In the genomic region with DNA sequence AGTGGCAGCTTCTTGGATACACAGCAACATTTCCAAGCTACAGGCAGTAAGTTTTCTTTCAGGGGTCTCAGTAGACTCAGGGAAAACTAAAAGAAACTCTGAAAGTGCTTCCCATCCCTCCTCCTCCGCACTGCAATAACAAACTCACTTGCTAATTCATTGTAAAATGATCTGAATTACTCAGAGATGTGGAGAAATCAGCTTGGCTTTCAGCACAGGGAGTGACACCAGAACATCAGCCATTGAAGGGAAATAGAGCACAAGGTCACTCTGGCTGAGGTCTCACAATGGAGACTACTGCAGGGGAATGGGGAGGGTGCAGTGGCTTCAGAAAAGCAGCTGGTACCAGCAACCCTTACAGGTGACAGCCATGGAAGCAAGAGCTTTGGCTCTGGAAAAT, we compare ENCODE assay signal across 10 cellular contexts.
DNase-seq lines count a peak whose midpoint lies in the region; ATAC-seq, FAIRE-seq and TF ChIP-seq lines count a peak whose summit lies in the region.
"Had no signal": no experiment of that assay in that cellular context is flagged by ENCODE, and none has a peak within 500 bp of the region (broad histone marks: within the 10 kb centered on the region; RNA-seq: fewer than 3 reads in every experiment).

No MANE protein-coding gene starts in this region.

- peak overlapping the region; percentile 65 to 90; a peak in 5 of 6 replicates for H3K27ac ChIP-seq in A549
- H3K27ac ChIP-seq in breast epithelium = peak overlapping the region; percentile 73 to 93

- POLR2A ChIA-PET in A549 (lab: Yijun Ruan, JAX) = interaction anchor here (1.3 kb wide), 1 partner anchor 199 kb away, joined by 3 read pairs; no protein-coding TSS in a partner anchor

- CTCF ChIA-PET in A549 (lab: Yijun Ruan, JAX) = interaction anchor here (1.4 kb wide), 1 partner anchor 21 kb away, joined by 3 read pairs; no protein-coding TSS in a partner anchor

- TF ChIP-seq POLR2A in A549 (IDR thresholded peaks at IDR 0.05; ENCODE audit: low read length) = no peak
- no peak for TF ChIP-seq POLR2A in breast epithelium (IDR thresholded peaks at IDR 0.05)

- H3K4me1 ChIP-seq in A549 = peaks cover 50% of the 10 kb centered on the region
- peaks cover 0 to 3% of the 10 kb centered on the region in 2 donors for H3K4me1 ChIP-seq in breast epithelium

- 100% methylated on average over 1 of the region's 1 CpG for WGBS in A549 (ENCODE audit: missing lambda C conversion rate)

- H3K27me3 ChIP-seq in breast epithelium = no peaks in the 10 kb centered on the region

- ATAC-seq in A549 (no peak), left cardiac atrium (peak; percentile 23 to 39), sciatic nerve (peak; percentile 69), GM18511 (IDR thresholded peaks at IDR 0.05; ENCODE audit: unreplicated experiment) (no peak), GM19035 (IDR thresholded peaks at IDR 0.05; ENCODE audit: unreplicated experiment) (no peak)

- TF ChIP-seq EP300 in A549 (IDR thresholded peaks at IDR 0.05) = no peak

- FAIRE-seq in A549 (lab: Jason Lieb, UNC) = no peak
- FAIRE-seq: A204.1 had no signal

- no peaks in the 10 kb centered on the region for H3K36me3 ChIP-seq in breast epithelium

- DNase-seq in A549 (ENCODE audit: low read depth in 1 of 2, low spot score in 1 of 2) (no peak), breast epithelium (ENCODE audit: low spot score in 2 of 2) (no peak), left cardiac atrium (no peak), sciatic nerve (ENCODE audit: low spot score) (no peak), NCI-H1105 treated with DMSO at 0.1 percent for 48 hours (lab: John Stamatoyannopoulos, UW) (no peak)
- no peak for DNase-seq in activated CD8-positive, alpha-beta memory T cell treated with anti-CD3 and anti-CD28 coated beads for 24 hours
- DNase-seq: DMS53 had no signal

- intact Hi-C loops in breast epithelium (cut with DNase I; ENCODE audit: low total_unique reads) = loop anchor here (2.0 kb wide), 1 partner anchor 76 kb away; no protein-coding TSS in a partner anchor
- intact Hi-C loops in left cardiac atrium (cut with DNase I) = loop anchor here in 1 of 2 donors (5.0 kb wide), 2 partner anchors 71 to 201 kb away; no protein-coding TSS in a partner anchor
- intact Hi-C loops in sciatic nerve (cut with DNase I) = no loop called here

- TF ChIP-seq RAD21 in A549 (conservative IDR thresholded peaks at IDR 0.05 in 1 of 2, IDR thresholded peaks at IDR 0.05 in 1 of 2) = no peak

- H3K4me3 ChIP-seq in A549 (no peak overlapping the region), breast epithelium (peak overlapping the region in 1 of 3 donors; percentile 3)

- no peaks in the 10 kb centered on the region for H3K9me3 ChIP-seq in A549
- H3K9me3 ChIP-seq in breast epithelium = no peaks in the 10 kb centered on the region

- H3K4me2 ChIP-seq in A549 = no peak overlapping the region

- TF ChIP-seq CTCF in A549 (IDR thresholded peaks at IDR 0.05) (no peak), breast epithelium (IDR thresholded peaks at IDR 0.05) (no peak)

TF ChIP-seq in A549, 52 proteins besides CTCF, POLR2A, EP300 and RAD21:
- no peak for TF ChIP-seq ESRRA (IDR thresholded peaks at IDR 0.05; ENCODE audit: borderline replicate concordance, low read length)

Comparison
In these comparisons a context has a peak if more than half of its experiments do, and no peak if none do; other contexts are left out.
1. ATAC-seq: peak in left cardiac atrium (2 of 2) and sciatic nerve (single experiment); none in A549 (0 of 2), GM18511 (single experiment) and GM19035 (single experiment).